Comparison of ENCODE assay signal across 21 cellular contexts in the genomic region with DNA sequence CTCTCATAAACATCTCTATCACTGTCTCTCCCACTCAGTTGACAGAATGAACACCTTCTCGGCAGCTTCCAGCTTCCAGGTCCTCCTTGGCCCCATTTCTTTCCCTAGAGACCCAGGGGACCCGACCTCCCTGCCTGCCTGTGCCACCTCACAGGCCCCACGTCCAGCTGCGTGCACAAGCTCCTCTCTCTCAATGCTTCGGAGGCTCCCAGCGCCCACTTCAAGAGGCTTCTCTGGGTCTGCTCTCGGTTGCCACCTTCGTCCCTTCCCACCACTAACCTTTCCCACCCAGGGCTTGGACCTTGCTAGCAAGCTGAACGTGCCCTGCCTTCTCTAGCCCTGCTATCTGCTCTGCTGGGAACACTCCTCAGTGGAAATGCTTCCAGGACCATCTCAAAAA.
"Had no signal": no experiment of that assay in that cellular context is flagged by ENCODE, and none has a peak within 500 bp of the region (broad histone marks: within the 10 kb centered on the region; RNA-seq: fewer than 3 reads in every experiment).

No MANE protein-coding gene starts in this region.

- H3K27ac ChIP-seq: colonic mucosa, hepatocyte, left lung, prostate gland, right atrium auricular region, stomach, thyroid gland had no signal

- H3K27ac Mint-ChIP-seq: effector memory CD8-positive, alpha-beta T cell; nephron progenitor cell had no signal

- H3K36me3 Mint-ChIP-seq: naive thymus-derived CD8-positive, alpha-beta T cell had no signal

- H3K4me3 Mint-ChIP-seq: effector memory CD8-positive, alpha-beta T cell; nephron progenitor cell had no signal

- H3K4me2 ChIP-seq: hepatocyte, smooth muscle cell had no signal

- H3K9me3 Mint-ChIP-seq: effector memory CD8-positive, alpha-beta T cell; naive thymus-derived CD8-positive, alpha-beta T cell had no signal

- H3K36me3 ChIP-seq: colonic mucosa, left lung, prostate gland, right atrium auricular region, stomach, thyroid gland had no signal

- H3K79me2 ChIP-seq: hepatocyte had no signal

- H3K4me3 ChIP-seq: colonic mucosa, hepatocyte, left lung, prostate gland, right atrium auricular region, smooth muscle cell, stomach, thyroid gland had no signal

- H3K4me1 ChIP-seq: prostate gland had no signal

- ATAC-seq: effector memory CD8-positive, alpha-beta T cell; left cardiac atrium; left lung; naive thymus-derived CD8-positive, alpha-beta T cell; sciatic nerve had no signal

- DNase-seq: colonic mucosa; effector memory CD8-positive, alpha-beta T cell; head of caudate nucleus; kidney; left cardiac atrium; naive thymus-derived CD8-positive, alpha-beta T cell; nephron progenitor cell; stimulated activated CD4-positive, alpha-beta T cell treated with anti-CD3 and anti-CD28 coated beads, Interleukin-12 subunit alpha, Interleukin-12 subunit beta, amount 100 ng/mL, for 4 hours; stimulated activated CD4-positive, alpha-beta T cell treated with anti-CD3 and anti-CD28 coated beads, Interleukin-1b, Interleukin-23, amount 100 ng/mL, for 48 hours; stimulated activated CD4-positive, alpha-beta T cell treated with anti-CD3 and anti-CD28 coated beads, Interleukin-4, amount 100 ng/mL, for 1 hour; stimulated activated CD8-positive, alpha-beta memory T cell treated with anti-CD3 and anti-CD28 coated beads, Interleukin-4, amount 100 ng/mL, for 48 hours; stimulated activated naive CD4-positive, alpha-beta T cell treated with Interleukin-2 at 50 U/mL for 16 hours; stomach; thyroid gland; trophoblast cell had no signal

- H3K27me3 ChIP-seq: thyroid gland had no signal
